9 cellular contexts compared by ENCODE assay signal in the genomic region with DNA sequence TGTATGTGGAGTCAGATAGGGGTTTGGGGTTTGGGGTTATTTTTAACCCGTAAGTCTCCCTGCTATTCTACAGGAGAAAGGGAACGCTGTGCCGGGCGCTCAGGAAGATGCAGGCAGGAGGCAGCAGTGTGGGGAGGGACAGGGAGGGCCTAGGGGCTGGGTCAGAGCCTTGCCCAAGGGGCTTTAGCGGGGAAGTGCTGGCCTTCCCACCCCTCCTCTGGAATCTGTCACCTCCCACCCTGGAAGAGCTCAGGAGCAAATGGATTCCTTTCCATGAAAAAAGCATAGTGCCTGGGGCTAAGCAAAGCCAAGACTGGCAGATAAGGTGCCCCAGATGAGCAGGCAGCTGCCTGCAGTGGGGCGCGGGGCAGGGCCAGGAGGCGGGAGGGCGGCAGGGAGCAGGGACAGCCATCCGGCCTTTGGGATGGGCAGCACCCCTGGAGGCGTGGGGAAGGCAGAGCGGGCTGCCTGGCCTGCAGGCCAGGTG. TPM values are rescaled to one million over a fixed set of nuclear protein-coding genes. Genes with fewer than 3 reads are reported as not detected.
A peak's percentile ranks its signal among the peaks of the same experiment; 100 is the strongest.
DNase-seq lines count a peak whose midpoint lies in the region; ATAC-seq and TF ChIP-seq lines count a peak whose summit lies in the region.
"Had no signal": no experiment of that assay in that cellular context is flagged by ENCODE, and none has a peak within 500 bp of the region (broad histone marks: within the 10 kb centered on the region; RNA-seq: fewer than 3 reads in every experiment).

No MANE protein-coding gene starts in this region.

- peak; percentile 92 for DNase-seq in H7
- DNase-seq in breast epithelium (ENCODE audit: low spot score in 2 of 2), result no peak
- DNase-seq in amygdala (lab: John Stamatoyannopoulos, UW), result no peak
- DNase-seq: retina had no signal

- H3K9me3 ChIP-seq in breast epithelium, result no peaks in the 10 kb centered on the region
- H3K9me3 ChIP-seq in iPS-20b (ENCODE audit: insufficient read depth, low read depth, low read length), result no peaks in the 10 kb centered on the region

- H3K4me1 ChIP-seq in breast epithelium (peaks cover 24 to 38% of the 10 kb centered on the region in 2 donors), iPS-20b (ENCODE audit: insufficient read depth, low read length) (peaks cover 28% of the 10 kb centered on the region)

- intact Hi-C loops in breast epithelium (cut with DNase I; ENCODE audit: low total_unique reads), result no loop called here

- H3K36me3 ChIP-seq in H7 (replicated peaks; ENCODE audit: control insufficient read depth, insufficient read depth, low read length) (no peaks in the 10 kb centered on the region), breast epithelium (no peaks in the 10 kb centered on the region), iPS-20b (ENCODE audit: insufficient read depth, low read depth, low read length) (no peaks in the 10 kb centered on the region)

- TF ChIP-seq POLR2A in breast epithelium (IDR thresholded peaks at IDR 0.05), result no peak

- H3K9ac ChIP-seq in iPS-20b (ENCODE audit: low read depth, low read length), result peak overlapping the region; percentile 57; the same call in 1 of the 2 replicates

- TF ChIP-seq CTCF in breast epithelium (IDR thresholded peaks at IDR 0.05), result no peak

- ATAC-seq in GM18519 (IDR thresholded peaks at IDR 0.05; ENCODE audit: low FRiP score, unreplicated experiment) (no peak), HG02970 (IDR thresholded peaks at IDR 0.05; ENCODE audit: low FRiP score, unreplicated experiment) (no peak), HG02973 (IDR thresholded peaks at IDR 0.05; ENCODE audit: unreplicated experiment) (no peak)

- H3K27ac ChIP-seq in breast epithelium (peak overlapping the region; percentile 90 to 91), iPS-20b (ENCODE audit: low read length) (no peak overlapping the region), skin epidermis (peak overlapping the region in 20 of 21 experiments; percentile 34 to 91 (median 81))

- no peaks in the 10 kb centered on the region for H3K27me3 ChIP-seq in H7 (ENCODE audit: control insufficient read depth, insufficient read depth, low read length)
- H3K27me3 ChIP-seq in breast epithelium, result no peaks in the 10 kb centered on the region
- no peaks in the 10 kb centered on the region for H3K27me3 ChIP-seq in iPS-20b (ENCODE audit: insufficient read depth, low read length)

- H3K4me3 ChIP-seq in H7 (ENCODE audit: insufficient read depth, low read depth, low read length) (peak overlapping the region; percentile 33), breast epithelium (peak overlapping the region in 2 of 3 donors; percentile 28 to 48), iPS-20b (ENCODE audit: low read length) (peak overlapping the region; percentile 53; the same call in 1 of the 2 replicates), skin epidermis (peak overlapping the region in 1 of 7 experiments; percentile 1)

RNA-seq across cellular contexts. Expression of gene INF2, which starts 7.3 kb away (rescaled TPM):
- 62.8 and 78.6 TPM in 2 replicates for total RNA-seq in H7 (2014; rRNA removed; shearing (Covaris generic))
- total RNA-seq in breast epithelium, result 10 to 100 TPM; 31.0 to 70.9 (median 51.5) TPM

RNA-seq across cellular contexts. Expression of gene ADSS1, which starts 41.9 kb away (rescaled TPM):
- total RNA-seq in H7 (2014; rRNA removed; shearing (Covaris generic)), result 10.3 and 11.2 TPM in 2 replicates
- 10 to 100 TPM in 1 of 3 donors, 1 to 10 TPM in 2; 6.9 to 13.0 (median 7.3) TPM for total RNA-seq in breast epithelium
